ENCODE assay signal across 16 cellular contexts in the genomic region with DNA sequence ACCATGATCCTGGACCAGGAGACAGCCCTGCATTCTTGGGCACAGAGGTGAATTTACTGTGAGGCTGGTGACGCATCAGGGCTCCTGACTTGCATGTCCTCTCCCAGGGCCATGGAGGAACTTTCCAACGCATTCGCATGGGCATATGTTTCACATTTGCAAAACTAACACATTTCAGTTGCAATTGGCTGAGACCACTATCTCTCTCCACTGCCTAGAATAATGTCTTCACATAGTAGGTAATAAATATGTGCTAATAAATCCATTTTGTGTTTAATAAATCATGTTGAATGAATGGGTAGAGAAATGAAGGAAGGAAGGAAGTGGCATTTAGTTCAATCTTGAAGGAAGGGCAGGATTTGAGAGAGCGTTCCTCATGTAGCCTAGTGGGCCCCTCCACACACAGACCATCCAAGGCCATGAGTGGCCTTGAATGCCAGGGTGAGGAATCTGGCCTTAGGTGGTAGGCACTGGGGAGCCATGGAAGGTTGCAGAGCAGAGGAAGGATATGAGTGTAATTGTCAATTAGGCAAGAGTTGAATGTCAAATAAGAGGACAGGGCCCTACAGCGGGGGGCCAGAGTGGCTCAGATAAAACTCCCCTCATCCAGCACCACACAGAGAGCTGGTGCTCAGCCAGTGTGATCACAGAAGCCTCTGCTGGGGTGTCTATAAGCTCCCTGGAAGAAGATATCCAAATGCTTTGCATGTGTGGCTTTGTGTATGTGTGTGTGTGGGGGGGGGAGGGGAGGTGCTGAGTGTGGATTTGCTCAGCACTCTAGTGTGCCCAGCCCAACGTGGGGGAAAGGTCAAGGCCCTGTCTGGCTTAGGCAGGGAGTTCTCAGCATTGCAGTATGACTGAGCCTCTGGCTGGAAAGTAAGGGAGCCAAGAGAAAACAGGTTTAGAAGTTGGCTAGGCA. TPM values are rescaled to one million over a fixed set of nuclear protein-coding genes. Genes with fewer than 3 reads are reported as not detected.
DNase-seq lines count a peak whose midpoint lies in the region; ATAC-seq, FAIRE-seq and TF ChIP-seq lines count a peak whose summit lies in the region.
"Had no signal": no experiment of that assay in that cellular context is flagged by ENCODE, and none has a peak within 500 bp of the region (broad histone marks: within the 10 kb centered on the region; RNA-seq: fewer than 3 reads in every experiment).

No MANE protein-coding gene starts in this region.

- peaks cover 22% of the 10 kb centered on the region for H3K4me1 Mint-ChIP-seq in Caco-2 (ENCODE audit: low read depth, unreplicated experiment)

- H3K36me3 Mint-ChIP-seq in Caco-2 (ENCODE audit: insufficient read depth, unreplicated experiment) = peaks cover 6% of the 10 kb centered on the region
- H3K36me3 Mint-ChIP-seq: stimulated activated naive B cell treated with anti-CD40 and anti-IgM and Interleukin-4, amounts not matched to agents 10 μg/mL and 1 μg/mL and 100 μg/mL, for 72 hours had no signal

- 74 to 81% methylated on average over 6 of the region's 6 CpGs for WGBS in pancreas, 2 donors

- H2AFZ ChIP-seq in OCI-LY7 (ENCODE audit: low read length) = peak overlapping the region; percentile 94

- no peaks in the 10 kb centered on the region for H3K27me3 Mint-ChIP-seq in Caco-2 (ENCODE audit: insufficient read depth, unreplicated experiment)
- H3K27me3 Mint-ChIP-seq: activated naive CD8-positive, alpha-beta T cell treated with anti-CD3 and anti-CD28 coated beads, Interleukin-2, amount 50 U/mL, for 24 hours had no signal

- POLR2A ChIA-PET in Caco-2 (lab: Charles Lee) (interaction anchor here (0.5 to 1.2 kb wide), 4 partner anchors 48 to 218 kb away, joined by 3 to 6 read pairs (median 4); a partner anchor contains a TSS), OCI-LY7 (lab: Charles Lee) (interaction anchor here (0.7 to 1.0 kb wide), 4 partner anchors 37 to 91 kb away, joined by 3 to 4 read pairs (median 3); no protein-coding TSS in a partner anchor)

- H3K27me3 ChIP-seq in Caco-2 (replicated peaks; ENCODE audit: control insufficient read depth, insufficient read depth, low read length) = no peaks in the 10 kb centered on the region
- no peaks in the 10 kb centered on the region for H3K27me3 ChIP-seq in pancreas
- H3K27me3 ChIP-seq: foreskin keratinocyte, neutrophil, spleen had no signal

- H3K9me2 ChIP-seq in OCI-LY7 (ENCODE audit: insufficient read depth, low read length) = no peaks in the 10 kb centered on the region

- H3K4me2 ChIP-seq in OCI-LY7 (ENCODE audit: low read length) = peak overlapping the region; percentile 35

- H3K4me3 Mint-ChIP-seq in Caco-2 (ENCODE audit: unreplicated experiment) = no peak overlapping the region
- H3K4me3 Mint-ChIP-seq: activated naive CD8-positive, alpha-beta T cell treated with anti-CD3 and anti-CD28 coated beads, Interleukin-2, amount 50 U/mL, for 24 hours; stimulated activated naive B cell treated with anti-CD40 and anti-IgM and Interleukin-4, amounts not matched to agents 10 μg/mL and 1 μg/mL and 100 μg/mL, for 72 hours had no signal

- no peaks in the 10 kb centered on the region for H3K79me2 ChIP-seq in OCI-LY7 (ENCODE audit: insufficient read depth, low read depth, low read length)

- H3K9me3 ChIP-seq in Caco-2 (no peaks in the 10 kb centered on the region), OCI-LY7 (ENCODE audit: low read length) (no peaks in the 10 kb centered on the region), pancreas (no peaks in the 10 kb centered on the region)
- H3K9me3 ChIP-seq: neutrophil, spleen had no signal

- TF ChIP-seq CTCF in Caco-2 (IDR thresholded peaks at IDR 0.05; ENCODE audit: insufficient read depth in 1 of 2, low read depth in 1 of 2, low read length in 1 of 2, severe bottlenecking in 1 of 2, unreplicated experiment in 1 of 2) = no peak
- TF ChIP-seq CTCF in OCI-LY7 (conservative IDR thresholded peaks at IDR 0.05; ENCODE audit: low read length) = no peak
- TF ChIP-seq CTCF in pancreas (IDR thresholded peaks at IDR 0.05) = no peak
- TF ChIP-seq CTCF in GM20000 (IDR thresholded peaks at IDR 0.05; ENCODE audit: extremely low read depth, missing control alignments) = no peak

- no peak for DNase-seq in Caco-2
- DNase-seq in OCI-LY7 (ENCODE audit: low spot score) = no peak
- DNase-seq in cardiac septum (ENCODE audit: low spot score) = peak; percentile 33
- DNase-seq in pancreas = peak in 1 of 6 donors; percentile 13
- DNase-seq in NCI-H524 treated with DMSO at 0.1 percent for 48 hours (lab: John Stamatoyannopoulos, UW) = no peak
- no peak for DNase-seq in GM20000 (ENCODE audit: low spot score)

- CTCF ChIA-PET in Caco-2 (lab: Charles Lee) = interaction anchor here (0.5 to 5.5 kb wide), 54 partner anchors 9 to 472 kb away, joined by 3 to 132 read pairs (median 5); a partner anchor contains a TSS
- CTCF ChIA-PET in OCI-LY7 (lab: Charles Lee; ENCODE audit: unreplicated experiment) = interaction anchor here (0.6 kb wide), 2 partner anchors 34 to 142 kb away, joined by 3 to 21 read pairs; no protein-coding TSS in a partner anchor

- ATAC-seq in pancreas (peak; percentile 24 to 53 (median 32)), HG02884 (IDR thresholded peaks at IDR 0.05; ENCODE audit: unreplicated experiment) (no peak), GM18517 (IDR thresholded peaks at IDR 0.05; ENCODE audit: unreplicated experiment) (no peak)

- BruUV-seq in Caco-2 (replicated peaks; lab: Mats Ljungman, UMichigan) (no TSS peak), OCI-LY7 (replicated peaks; lab: Mats Ljungman, UMichigan) (no TSS peak)

- H3K36me3 ChIP-seq in Caco-2 (ENCODE audit: control insufficient read depth, insufficient read depth, low read length) (no peaks in the 10 kb centered on the region), OCI-LY7 (ENCODE audit: insufficient read depth, low read length) (no peaks in the 10 kb centered on the region), pancreas (no peaks in the 10 kb centered on the region)
- H3K36me3 ChIP-seq: neutrophil, spleen had no signal

- peak overlapping the region; percentile 42 for H3K27ac ChIP-seq in OCI-LY7 (ENCODE audit: low read depth, low read length, poor library complexity, severe bottlenecking)
- no peak overlapping the region for H3K27ac ChIP-seq in pancreas
- H3K27ac ChIP-seq: foreskin keratinocyte, neutrophil, SK-N-MC, spleen had no signal

- H3K4me3 ChIP-seq in Caco-2 (ENCODE audit: low read depth, low read length) (no peak overlapping the region), OCI-LY7 (ENCODE audit: low read depth, low read length, poor library complexity, severe bottlenecking) (no peak overlapping the region), pancreas (no peak overlapping the region)
- H3K4me3 ChIP-seq: K562, SK-N-MC, spleen had no signal

- intact Hi-C loops in Caco-2 (cut with micrococcal nuclease; ENCODE audit: unreplicated experiment) = no loop called here
- intact Hi-C loops in OCI-LY7 (cut with micrococcal nuclease; ENCODE audit: unreplicated experiment) = loop anchor here (2.0 to 5.0 kb wide), 3 partner anchors 107 to 470 kb away; no protein-coding TSS in a partner anchor
- intact Hi-C loops in cardiac septum (cut with DNase I) = loop anchor here (2.0 to 10.0 kb wide), 3 partner anchors 70 to 297 kb away; no protein-coding TSS in a partner anchor
- intact Hi-C loops in pancreas (cut with DNase I) = loop anchor here in 1 of 3 donors (10.0 kb wide), 1 partner anchor 180 kb away; no protein-coding TSS in a partner anchor

- peak overlapping the region; percentile 3 for H3K27ac Mint-ChIP-seq in Caco-2 (ENCODE audit: unreplicated experiment)
- H3K27ac Mint-ChIP-seq: activated naive CD8-positive, alpha-beta T cell treated with anti-CD3 and anti-CD28 coated beads, Interleukin-2, amount 50 U/mL, for 24 hours had no signal

- FAIRE-seq in pancreas (lab: Jason Lieb, UNC) = no peak

- H4K20me1 ChIP-seq in OCI-LY7 (ENCODE audit: insufficient read depth, low read length) = no peaks in the 10 kb centered on the region

- H3K4me1 ChIP-seq in Caco-2 = peaks cover 13% of the 10 kb centered on the region
- H3K4me1 ChIP-seq in OCI-LY7 (ENCODE audit: insufficient read depth, low read length, poor library complexity, severe bottlenecking) = peaks cover 32% of the 10 kb centered on the region
- no peaks in the 10 kb centered on the region for H3K4me1 ChIP-seq in pancreas
- H3K4me1 ChIP-seq: foreskin keratinocyte had no signal

- no peaks in the 10 kb centered on the region for H3K9me3 Mint-ChIP-seq in Caco-2 (ENCODE audit: unreplicated experiment)
- H3K9me3 Mint-ChIP-seq: activated naive CD8-positive, alpha-beta T cell treated with anti-CD3 and anti-CD28 coated beads, Interleukin-2, amount 50 U/mL, for 24 hours; stimulated activated naive B cell treated with anti-CD40 and anti-IgM and Interleukin-4, amounts not matched to agents 10 μg/mL and 1 μg/mL and 100 μg/mL, for 72 hours had no signal

RNA-seq across cellular contexts. Expression of a gene that starts 30.9 kb away (rescaled TPM):
- not detected in 2 replicates for total RNA-seq in Caco-2 (2022)
- not detected in 2 replicates for total RNA-seq in OCI-LY7 (2014; rRNA removed; shearing (Covaris generic))
- not detected in 2 replicates for total RNA-seq in OCI-LY7 (2022)
- total RNA-seq in cardiac septum = 29.3 TPM
- total RNA-seq in pancreas = 1 to 10 TPM in 5 of 6 donors, under 1 TPM in 1; 0.14 to 3.3 (median 1.3) TPM
- polyA plus RNA-seq in pancreas = 1 to 10 TPM; 3.3 to 6.4 TPM
- total RNA-seq: foreskin keratinocyte, K562, urinary bladder had no signal
- polyA plus RNA-seq: foreskin keratinocyte, K562 had no signal

RNA-seq across cellular contexts. Expression of a gene that starts 32.8 kb away (rescaled TPM):
- total RNA-seq in Caco-2 (2022) (21.1 and 23.5 TPM in 2 replicates), OCI-LY7 (2022) (142 and 158 TPM in 2 replicates), cardiac septum (4.1 TPM), pancreas (1 to 10 TPM; 2.9 to 5.9 (median 3.2) TPM)
- total RNA-seq in OCI-LY7 (2014; rRNA removed; shearing (Covaris generic)) = 67.0 and 78.2 TPM in 2 replicates
- 1 to 10 TPM; 5.1 to 6.0 TPM for polyA plus RNA-seq in pancreas

Comparison
In these comparisons a context has a peak if more than half of its experiments do, and no peak if none do; other contexts are left out.
1. ATAC-seq: peak in pancreas (4 of 4); none in HG02884 (single experiment) and GM18517 (single experiment).